Comparison of ENCODE assay signal across 18 cellular contexts in the genomic region with DNA sequence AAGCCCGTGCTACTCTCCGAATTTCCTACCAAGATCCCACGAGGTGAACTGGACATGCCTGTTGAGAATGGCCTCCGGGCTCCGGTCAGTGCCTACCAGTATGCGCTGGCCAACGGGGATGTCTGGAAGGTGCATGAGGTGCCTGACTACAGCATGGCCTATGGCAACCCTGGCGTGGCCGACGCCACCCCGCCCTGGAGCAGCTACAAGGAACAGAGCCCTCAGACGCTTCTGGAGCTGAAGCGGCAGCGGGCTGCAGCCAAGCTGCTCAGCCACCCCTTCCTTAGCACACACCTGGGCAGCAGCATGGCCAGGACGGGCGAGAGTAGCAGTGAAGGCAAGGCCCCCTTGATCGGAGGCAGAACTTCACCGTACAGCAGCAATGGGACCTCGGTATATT. TPM values are rescaled to one million over a fixed set of nuclear protein-coding genes. Genes with fewer than 3 reads are reported as not detected.
A peak's percentile ranks its signal among the peaks of the same experiment; 100 is the strongest.
DNase-seq lines count a peak whose midpoint lies in the region; ATAC-seq, FAIRE-seq and TF ChIP-seq lines count a peak whose summit lies in the region.
"Had no signal": no experiment of that assay in that cellular context is flagged by ENCODE, and none has a peak within 500 bp of the region (broad histone marks: within the 10 kb centered on the region; RNA-seq: fewer than 3 reads in every experiment).

No MANE protein-coding gene starts in this region.

- no peak for FAIRE-seq in GM12891 (lab: Jason Lieb, UNC)
- FAIRE-seq: G401.6, GM19239, H1 had no signal

- H3K9me3 ChIP-seq in T-helper 17 cell (ENCODE audit: control insufficient read depth, low read length, poor library complexity, severe bottlenecking) = no peaks in the 10 kb centered on the region
- H3K9me3 ChIP-seq: Caco-2 had no signal

- no peaks in the 10 kb centered on the region for H3K27me3 Mint-ChIP-seq in activated naive CD4-positive, alpha-beta T cell treated with anti-CD3 and anti-CD28 coated beads, Interleukin-2, amount 10 ng/mL, durations not matched to agents 7 days and 5 days
- H3K27me3 Mint-ChIP-seq in activated naive CD4-positive, alpha-beta T cell treated with anti-CD3 and anti-CD28 coated beads for 36 hours (ENCODE audit: low read depth) = no peaks in the 10 kb centered on the region
- no peaks in the 10 kb centered on the region for H3K27me3 Mint-ChIP-seq in T-helper 17 cell
- H3K27me3 Mint-ChIP-seq in memory B cell = no peaks in the 10 kb centered on the region
- H3K27me3 Mint-ChIP-seq: CD4-positive, alpha-beta memory T cell had no signal

- CTCF ChIA-PET in activated naive CD4-positive, alpha-beta T cell treated with anti-CD3 and anti-CD28 coated beads, Interleukin-2, amount 10 ng/mL, durations not matched to agents 7 days and 5 days (lab: Charles Lee) = interaction anchor here (0.8 kb wide), 1 partner anchor 131 kb away, joined by 3 read pairs; no protein-coding TSS in a partner anchor
- CTCF ChIA-PET in activated naive CD4-positive, alpha-beta T cell treated with anti-CD3 and anti-CD28 coated beads for 36 hours (lab: Charles Lee) = no interaction called here

- ATAC-seq in T-helper 17 cell (no peak), memory B cell (ENCODE audit: low read depth) (no peak)
- ATAC-seq in stimulated activated effector memory CD8-positive, alpha-beta T cell treated with anti-CD3 and anti-CD28 coated beads, Interleukin-12 subunit alpha, Interleukin-12 subunit beta, amount 100 ng/mL, for 72 hours = no peak

- DNase-seq in activated naive CD4-positive, alpha-beta T cell treated with anti-CD3 and anti-CD28 coated beads, Interleukin-2, amount 10 ng/mL, durations not matched to agents 7 days and 5 days = no peak
- no peak for DNase-seq in activated naive CD4-positive, alpha-beta T cell treated with anti-CD3 and anti-CD28 coated beads for 36 hours
- DNase-seq in T-helper 17 cell (no peak), memory B cell (ENCODE audit: low spot score in 2 of 2) (no peak), GM12891 (ENCODE audit: insufficient read length, low spot score) (no peak), hippocampal formation (lab: John Stamatoyannopoulos, UW) (no peak)
- no peak for DNase-seq in stimulated activated effector memory CD8-positive, alpha-beta T cell treated with anti-CD3 and anti-CD28 coated beads, Interleukin-12 subunit alpha, Interleukin-12 subunit beta, amount 100 ng/mL, for 72 hours (ENCODE audit: low spot score in 2 of 2)
- DNase-seq: C1 segment of cervical spinal cord; Caco-2; CD4-positive, alpha-beta memory T cell; DMS153; DND-41; GM23248; H7; HCEC 1CT had no signal

- no peaks in the 10 kb centered on the region for H3K9me3 Mint-ChIP-seq in activated naive CD4-positive, alpha-beta T cell treated with anti-CD3 and anti-CD28 coated beads, Interleukin-2, amount 10 ng/mL, durations not matched to agents 7 days and 5 days
- H3K9me3 Mint-ChIP-seq in activated naive CD4-positive, alpha-beta T cell treated with anti-CD3 and anti-CD28 coated beads for 36 hours = no peaks in the 10 kb centered on the region
- no peaks in the 10 kb centered on the region for H3K9me3 Mint-ChIP-seq in memory B cell
- H3K9me3 Mint-ChIP-seq in stimulated activated effector memory CD8-positive, alpha-beta T cell treated with anti-CD3 and anti-CD28 coated beads, Interleukin-12 subunit alpha, Interleukin-12 subunit beta, amount 100 ng/mL, for 72 hours = no peaks in the 10 kb centered on the region

- H3K27ac Mint-ChIP-seq in activated naive CD4-positive, alpha-beta T cell treated with anti-CD3 and anti-CD28 coated beads, Interleukin-2, amount 10 ng/mL, durations not matched to agents 7 days and 5 days = peak overlapping the region; percentile 14
- H3K27ac Mint-ChIP-seq in activated naive CD4-positive, alpha-beta T cell treated with anti-CD3 and anti-CD28 coated beads for 36 hours = no peak overlapping the region
- H3K27ac Mint-ChIP-seq in T-helper 17 cell (no peak overlapping the region), memory B cell (peak overlapping the region; percentile 84)
- H3K27ac Mint-ChIP-seq in stimulated activated effector memory CD8-positive, alpha-beta T cell treated with anti-CD3 and anti-CD28 coated beads, Interleukin-12 subunit alpha, Interleukin-12 subunit beta, amount 100 ng/mL, for 72 hours = peak overlapping the region; percentile 82

- intact Hi-C loops in activated naive CD4-positive, alpha-beta T cell treated with anti-CD3 and anti-CD28 coated beads for 36 hours (cut with micrococcal nuclease) = no loop called here

- no peak for TF ChIP-seq POLR2A in GM12891 (IDR thresholded peaks at IDR 0.05; ENCODE audit: low read depth, low read length)

- H3K4me3 Mint-ChIP-seq in activated naive CD4-positive, alpha-beta T cell treated with anti-CD3 and anti-CD28 coated beads, Interleukin-2, amount 10 ng/mL, durations not matched to agents 7 days and 5 days = no peak overlapping the region
- no peak overlapping the region for H3K4me3 Mint-ChIP-seq in activated naive CD4-positive, alpha-beta T cell treated with anti-CD3 and anti-CD28 coated beads for 36 hours
- H3K4me3 Mint-ChIP-seq in T-helper 17 cell (peak overlapping the region; percentile 5), memory B cell (no peak overlapping the region)
- H3K4me3 Mint-ChIP-seq in stimulated activated effector memory CD8-positive, alpha-beta T cell treated with anti-CD3 and anti-CD28 coated beads, Interleukin-12 subunit alpha, Interleukin-12 subunit beta, amount 100 ng/mL, for 72 hours = no peak overlapping the region
- H3K4me3 Mint-ChIP-seq: CD4-positive, alpha-beta memory T cell had no signal

- H3K36me3 Mint-ChIP-seq in activated naive CD4-positive, alpha-beta T cell treated with anti-CD3 and anti-CD28 coated beads, Interleukin-2, amount 10 ng/mL, durations not matched to agents 7 days and 5 days = peaks cover 43% of the 10 kb centered on the region
- peaks cover 8% of the 10 kb centered on the region for H3K36me3 Mint-ChIP-seq in activated naive CD4-positive, alpha-beta T cell treated with anti-CD3 and anti-CD28 coated beads for 36 hours (ENCODE audit: low read depth)
- H3K36me3 Mint-ChIP-seq in T-helper 17 cell (ENCODE audit: low read depth) (peaks cover 7% of the 10 kb centered on the region), memory B cell (peaks cover 16% of the 10 kb centered on the region)
- H3K36me3 Mint-ChIP-seq in stimulated activated effector memory CD8-positive, alpha-beta T cell treated with anti-CD3 and anti-CD28 coated beads, Interleukin-12 subunit alpha, Interleukin-12 subunit beta, amount 100 ng/mL, for 72 hours = peaks cover 100% of the 10 kb centered on the region

- no peaks in the 10 kb centered on the region for H3K4me1 Mint-ChIP-seq in activated naive CD4-positive, alpha-beta T cell treated with anti-CD3 and anti-CD28 coated beads, Interleukin-2, amount 10 ng/mL, durations not matched to agents 7 days and 5 days
- H3K4me1 Mint-ChIP-seq in activated naive CD4-positive, alpha-beta T cell treated with anti-CD3 and anti-CD28 coated beads for 36 hours (ENCODE audit: low read depth) = no peaks in the 10 kb centered on the region
- no peaks in the 10 kb centered on the region for H3K4me1 Mint-ChIP-seq in T-helper 17 cell
- no peaks in the 10 kb centered on the region for H3K4me1 Mint-ChIP-seq in memory B cell
- no peaks in the 10 kb centered on the region for H3K4me1 Mint-ChIP-seq in stimulated activated effector memory CD8-positive, alpha-beta T cell treated with anti-CD3 and anti-CD28 coated beads, Interleukin-12 subunit alpha, Interleukin-12 subunit beta, amount 100 ng/mL, for 72 hours

TF ChIP-seq in GM12891, 5 proteins besides CTCF, POLR2A, EP300 and RAD21:
- TF ChIP-seq POLR2AphosphoS5 (IDR thresholded peaks at IDR 0.05; ENCODE audit: low read depth, low read length) = no peak
- no peak for TF ChIP-seq SPI1 (IDR thresholded peaks at IDR 0.05; ENCODE audit: low read depth, low read length)
- no peak for TF ChIP-seq TAF1 (IDR thresholded peaks at IDR 0.05; ENCODE audit: low read depth, low read length)
- no peak for TF ChIP-seq POU2F2 (IDR thresholded peaks at IDR 0.05; ENCODE audit: low read depth, low read length)
- TF ChIP-seq PAX5 (IDR thresholded peaks at IDR 0.05; ENCODE audit: insufficient read depth, low read length, severe bottlenecking) = no peak

RNA-seq across cellular contexts. Expression of gene FAM83D, which starts 8.0 kb away (rescaled TPM):
- total RNA-seq in activated naive CD4-positive, alpha-beta T cell treated with anti-CD3 and anti-CD28 coated beads for 36 hours = 10 to 100 TPM; 13.6 TPM
- total RNA-seq in T-helper 17 cell = 1 to 10 TPM; 2.1 to 3.3 TPM
- 7.4 TPM for polyA plus RNA-seq in GM12891 (2012; ENCODE audit: low read depth, missing spikeins)

RNA-seq across cellular contexts. Expression of gene DHX35, which starts 44.0 kb away (rescaled TPM):
- total RNA-seq in activated naive CD4-positive, alpha-beta T cell treated with anti-CD3 and anti-CD28 coated beads for 36 hours = 10 to 100 TPM in 1 of 2 experiments, 1 to 10 TPM in 1; 9.5 to 10.3 TPM
- total RNA-seq in T-helper 17 cell = 1 to 10 TPM; 8.0 to 9.9 TPM
- polyA plus RNA-seq in GM12891 (2012; ENCODE audit: low read depth, missing spikeins) = 9.4 TPM

Comparison
In these comparisons a context has a peak if more than half of its experiments do, and no peak if none do; other contexts are left out.
1. H3K27ac Mint-ChIP-seq: peak in activated naive CD4-positive, alpha-beta T cell treated with anti-CD3 and anti-CD28 coated beads, Interleukin-2, amount 10 ng/mL, durations not matched to agents 7 days and 5 days (single experiment), memory B cell (single experiment) and stimulated activated effector memory CD8-positive, alpha-beta T cell treated with anti-CD3 and anti-CD28 coated beads, Interleukin-12 subunit alpha, Interleukin-12 subunit beta, amount 100 ng/mL, for 72 hours (single experiment); none in activated naive CD4-positive, alpha-beta T cell treated with anti-CD3 and anti-CD28 coated beads for 36 hours (single experiment) and T-helper 17 cell (single experiment).